ENCODE assay signal across 8 cellular contexts in the genomic region with DNA sequence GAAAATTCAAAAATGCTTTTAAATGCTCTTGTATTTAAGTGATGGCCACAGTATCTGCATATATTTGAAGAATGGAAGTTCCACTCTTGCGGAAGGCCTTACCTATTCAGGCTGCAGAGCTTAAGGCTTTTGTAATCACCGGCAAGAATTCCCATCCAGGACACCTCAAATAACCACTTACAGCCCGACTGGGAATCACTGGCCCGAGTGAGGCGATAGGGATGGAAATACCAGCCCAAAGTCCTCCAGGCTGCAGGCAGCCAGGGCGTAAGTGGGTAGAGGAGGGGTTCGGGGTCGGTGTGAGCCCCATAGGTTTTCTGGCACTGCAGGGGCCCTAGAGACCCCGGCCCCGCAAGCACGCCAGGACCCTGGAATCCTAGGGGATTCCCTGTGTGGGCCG. TPM values are rescaled to one million over a fixed set of nuclear protein-coding genes. Genes with fewer than 3 reads are reported as not detected.
DNase-seq lines count a peak whose midpoint lies in the region; ATAC-seq, FAIRE-seq and TF ChIP-seq lines count a peak whose summit lies in the region.

No MANE protein-coding gene starts in this region.

- RAD21 ChIA-PET in GM12878 (lab: Charles Lee; ENCODE audit: unreplicated experiment): interaction anchor here (0.7 to 8.9 kb wide), 11 partner anchors 17 to 68 kb away, joined by 3 to 57 read pairs (median 4); no protein-coding TSS in a partner anchor

- no peaks in the 10 kb centered on the region for H3K79me2 ChIP-seq in GM12878 (ENCODE audit: control insufficient read depth, insufficient read depth, low read length)

- peaks cover 80 to 99% (median 89%) of the 10 kb centered on the region in 10 experiments for H3K4me1 ChIP-seq in BLaER1 treated with 17β-estradiol and CSF1 and Interleukin-3, amounts not matched to agents 10 nM and 100 nM
- peaks cover 3% of the 10 kb centered on the region for H3K4me1 ChIP-seq in GM12878 (ENCODE audit: control insufficient read depth, insufficient read depth, low read length)
- peaks cover 84% of the 10 kb centered on the region for H3K4me1 ChIP-seq in lower lobe of right lung
- H3K4me1 ChIP-seq in upper lobe of right lung: peaks cover 72% of the 10 kb centered on the region

- in situ Hi-C loops in GM12878 (cut with MboI): no loop called here

- peak overlapping the region; percentile 81 to 94 (median 89) for H3K9ac ChIP-seq in BLaER1 treated with 17β-estradiol and CSF1 and Interleukin-3, amounts not matched to agents 10 nM and 100 nM
- H3K9ac ChIP-seq in GM12878 (ENCODE audit: control insufficient read depth, insufficient read depth, low read length): peak overlapping the region; percentile 16; the same call in 1 of the 2 replicates

- TF ChIP-seq EP300 in GM12878 (IDR thresholded peaks at IDR 0.05; ENCODE audit: borderline replicate concordance in 1 of 2, control insufficient read depth in 1 of 2, low read depth in 2 of 2, low read length in 2 of 2): no peak

- no peak overlapping the region for H2AFZ ChIP-seq in GM12878 (ENCODE audit: control insufficient read depth, low read depth, low read length)

- peak overlapping the region; percentile 45 to 71 (median 59) for H3K4me3 ChIP-seq in BLaER1 treated with 17β-estradiol and CSF1 and Interleukin-3, amounts not matched to agents 10 nM and 100 nM
- H3K4me3 ChIP-seq in GM12878 (peak overlapping the region; percentile 61; the same call in 1 of the 2 replicates), lower lobe of right lung (peak overlapping the region; percentile 62), upper lobe of right lung (peak overlapping the region; percentile 55)

- no peak for TF ChIP-seq RAD21 in GM12878 (IDR thresholded peaks at IDR 0.05; ENCODE audit: insufficient read depth, low read depth, low read length)

- WGBS in GM12878 (ENCODE audit: insufficient coverage, insufficient replicate concordance, low lambda C conversion rate, missing lambda C conversion rate): 15% methylated on average over 12 of the region's 12 CpGs

- H4K20me1 ChIP-seq in BLaER1 treated with 17β-estradiol and CSF1 and Interleukin-3, amounts not matched to agents 10 nM and 100 nM: peaks cover 20 to 78% (median 52%) of the 10 kb centered on the region in 11 experiments; a peak in 18 of 22 replicates
- no peaks in the 10 kb centered on the region; the same call in none of the 2 replicates for H4K20me1 ChIP-seq in GM12878 (ENCODE audit: control insufficient read depth, insufficient read depth)

- intact Hi-C loops in GM12878 (cut with micrococcal nuclease; ENCODE audit: unreplicated experiment): loop anchor here (2.0 kb wide), 1 partner anchor 68 kb away; no protein-coding TSS in a partner anchor
- intact Hi-C loops in lower lobe of right lung (cut with DNase I): no loop called here
- intact Hi-C loops in upper lobe of right lung (cut with DNase I): no loop called here

- POLR2A ChIA-PET in GM12878 (lab: Charles Lee): interaction anchor here (0.6 to 1.4 kb wide), 2 partner anchors 24 to 41 kb away, joined by 6 to 8 read pairs; no protein-coding TSS in a partner anchor

- peak; percentile 1 for ATAC-seq in HG02981 (IDR thresholded peaks at IDR 0.05; ENCODE audit: unreplicated experiment)
- ATAC-seq in GM12878: peak; percentile 33
- ATAC-seq in lower lobe of right lung: peak in 1 of 2 donors; percentile 34
- ATAC-seq in upper lobe of right lung: no peak
- ATAC-seq in HG03378 (IDR thresholded peaks at IDR 0.05; ENCODE audit: unreplicated experiment): no peak

- H3K36me3 ChIP-seq in BLaER1 treated with 17β-estradiol and CSF1 and Interleukin-3, amounts not matched to agents 10 nM and 100 nM: peaks cover 6 to 26% (median 19%) of the 10 kb centered on the region in 11 experiments; a peak in 20 of 22 replicates
- H3K36me3 ChIP-seq in GM12878 (ENCODE audit: control insufficient read depth in 2 of 2, insufficient read depth in 2 of 2, low read length in 1 of 2) (no peaks in the 10 kb centered on the region), lower lobe of right lung (no peaks in the 10 kb centered on the region), upper lobe of right lung (no peaks in the 10 kb centered on the region)

- peaks cover 0 to 7% (median 0%) of the 10 kb centered on the region in 11 experiments; a peak in 1 of 22 replicates for H3K9me3 ChIP-seq in BLaER1 treated with 17β-estradiol and CSF1 and Interleukin-3, amounts not matched to agents 10 nM and 100 nM (replicated peaks in 1 of 11)
- H3K9me3 ChIP-seq in GM12878 (replicated peaks; ENCODE audit: control insufficient read depth, insufficient read depth, low read length): no peaks in the 10 kb centered on the region
- H3K9me3 ChIP-seq in lower lobe of right lung: no peaks in the 10 kb centered on the region
- H3K9me3 ChIP-seq in upper lobe of right lung: no peaks in the 10 kb centered on the region

- peak overlapping the region; percentile 88 to 99 (median 96) for H3K4me2 ChIP-seq in BLaER1 treated with 17β-estradiol and CSF1 and Interleukin-3, amounts not matched to agents 10 nM and 100 nM
- peak overlapping the region; percentile 93 for H3K4me2 ChIP-seq in GM12878 (ENCODE audit: control insufficient read depth, insufficient read depth)

- TF ChIP-seq CTCF in GM12878 (IDR thresholded peaks at IDR 0.05 in 2 of 3, conservative IDR thresholded peaks at IDR 0.05 in 1 of 3; ENCODE audit: control insufficient read depth in 2 of 3, extremely low read depth in 1 of 3, insufficient read depth in 1 of 3, low read depth in 3 of 3, low read length in 3 of 3) (no peak), lower lobe of right lung (IDR thresholded peaks at IDR 0.05) (no peak), upper lobe of right lung (IDR thresholded peaks at IDR 0.05) (no peak)

- no peaks in the 10 kb centered on the region for H3K27me3 ChIP-seq in BLaER1 treated with 17β-estradiol and CSF1 and Interleukin-3, amounts not matched to agents 10 nM and 100 nM
- H3K27me3 ChIP-seq in GM12878 (replicated peaks in 1 of 2; ENCODE audit: control insufficient read depth in 2 of 2, insufficient read depth in 2 of 2, low read length in 1 of 2): peaks cover 0 to 3% of the 10 kb centered on the region in 2 experiments; a peak in 1 of 4 replicates
- H3K27me3 ChIP-seq in lower lobe of right lung (ENCODE audit: low read depth): no peaks in the 10 kb centered on the region
- no peaks in the 10 kb centered on the region for H3K27me3 ChIP-seq in upper lobe of right lung

- H3K27ac ChIP-seq in BLaER1 treated with 17β-estradiol and CSF1 and Interleukin-3, amounts not matched to agents 10 nM and 100 nM: peak overlapping the region; percentile 87 to 98 (median 96)
- H3K27ac ChIP-seq in GM12878 (ENCODE audit: control insufficient read depth, insufficient read depth) (no peak overlapping the region), lower lobe of right lung (peak overlapping the region; percentile 96), upper lobe of right lung (peak overlapping the region; percentile 93)

- CTCF ChIA-PET in GM12878 (lab: Yijun Ruan, JAX): interaction anchor here (1.0 to 7.6 kb wide), 6 partner anchors 13 to 67 kb away, joined by 3 to 88 read pairs (median 4); no protein-coding TSS in a partner anchor

- peak; percentile 80 for FAIRE-seq in GM12878 (lab: Jason Lieb, UNC)

- no TSS peak for BruUV-seq in GM12878 (replicated peaks; lab: Mats Ljungman, UMichigan)

- SMC1A ChIA-PET in GM12878 (lab: Charles Lee; ENCODE audit: uncharacterized antibody, unreplicated experiment): interaction anchor here (0.7 to 7.9 kb wide), 16 partner anchors 9 to 105 kb away, joined by 3 to 78 read pairs (median 5); partner anchors contain the start of gene CMTM7

- DNase-seq in GM12878 (ENCODE audit: low read depth, low spot score) (no peak), lower lobe of right lung (no peak), upper lobe of right lung (no peak), nucleus accumbens (lab: John Stamatoyannopoulos, UW) (no peak), NCI-H774 (lab: John Stamatoyannopoulos, UW) (no peak)

- TF ChIP-seq POLR2A in GM12878 (IDR thresholded peaks at IDR 0.05; ENCODE audit: low read depth, low read length): no peak

TF ChIP-seq in GM12878, 131 proteins besides CTCF, POLR2A, EP300 and RAD21 (continues in another document):
- no peak for TF ChIP-seq FOXK2 (IDR thresholded peaks at IDR 0.05)
- TF ChIP-seq, protein P1, sequence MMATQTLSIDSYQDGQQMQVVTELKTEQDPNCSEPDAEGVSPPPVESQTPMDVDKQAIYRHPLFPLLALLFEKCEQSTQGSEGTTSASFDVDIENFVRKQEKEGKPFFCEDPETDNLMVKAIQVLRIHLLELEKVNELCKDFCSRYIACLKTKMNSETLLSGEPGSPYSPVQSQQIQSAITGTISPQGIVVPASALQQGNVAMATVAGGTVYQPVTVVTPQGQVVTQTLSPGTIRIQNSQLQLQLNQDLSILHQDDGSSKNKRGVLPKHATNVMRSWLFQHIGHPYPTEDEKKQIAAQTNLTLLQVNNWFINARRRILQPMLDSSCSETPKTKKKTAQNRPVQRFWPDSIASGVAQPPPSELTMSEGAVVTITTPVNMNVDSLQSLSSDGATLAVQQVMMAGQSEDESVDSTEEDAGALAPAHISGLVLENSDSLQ (IDR thresholded peaks at IDR 0.05): no peak

RNA-seq across cellular contexts. Expression of gene CMTM7, which starts 9.5 kb away (rescaled TPM):
- total RNA-seq in GM12878 (2013; cell fraction: nucleolus; rRNA removed): 49.6 and 52.0 TPM in 2 replicates
- total RNA-seq in GM12878 (2014; rRNA removed) (7.2 and 9.9 TPM in 2 replicates), GM12878 (2014; rRNA removed; fragmentation: Illumina TruSeq; extraction: Trizol) (8.6 and 9.7 TPM in 2 replicates), GM12878 (2021) (12.5 and 13.7 TPM in 2 replicates), lower lobe of right lung (49.9 TPM), upper lobe of right lung (53.2 TPM)
- 2.1 TPM for polyA plus RNA-seq in GM12878 (2011; ENCODE audit: low read depth)
- polyA plus RNA-seq in GM12878 (2011; rRNA removed) (23.2 and 30.5 TPM in 2 replicates), GM12878 (2014; fragmentation: Illumina TruSeq; extraction: Trizol) (16.7 and 21.0 TPM in 2 replicates), GM12878 (2014; fragmentation: Nextera tagmentation; extraction: Ambion mirVana) (10 to 100 TPM in 1 of 2 experiments, 1 to 10 TPM in 1; 3.7 to 12.0 TPM), GM12878 (2014; rRNA removed) (15.4 and 15.6 TPM in 2 replicates), GM12878 (2016; fragmentation: Nextera tagmentation; extraction: Ambion mirVana) (10 to 100 TPM; 29.5 to 36.4 TPM)
- polyA plus RNA-seq in GM12878 (2011; cell fraction: cytosol; rRNA removed): 39.6 and 41.5 TPM in 2 replicates
- 32.7 and 36.0 TPM in 2 replicates for polyA plus RNA-seq in GM12878 (2011; cell fraction: nucleus; rRNA removed)
- polyA plus RNA-seq in GM12878 (2012): 1.5 and 2.9 TPM in 2 replicates
- 11.0 and 21.9 TPM in 2 replicates for polyA minus RNA-seq in GM12878 (2011; rRNA and poly(A)+ RNA removed)
- polyA minus RNA-seq in GM12878 (2011; cell fraction: cytosol; rRNA and poly(A)+ RNA removed): 12.0 and 15.0 TPM in 2 replicates
- polyA minus RNA-seq in GM12878 (2011; cell fraction: nucleus; rRNA and poly(A)+ RNA removed): 13.4 and 19.5 TPM in 2 replicates

Comparison
In these comparisons a context has a peak if more than half of its experiments do, and no peak if none do; other contexts are left out.
1. ATAC-seq: peak in HG02981 (single experiment) and GM12878 (single experiment); none in upper lobe of right lung (single experiment) and HG03378 (single experiment).
2. Peak in every context shown above with its lines, with median percentiles within 50 percentile points of each other: H3K4me3 ChIP-seq.